ENCODE assay signal across 11 cellular contexts in genomic region chr19:7918615-7919421, GRCh38. TPM values are rescaled to one million over a fixed set of nuclear protein-coding genes. Genes with fewer than 3 reads are reported as not detected.
DNase-seq lines count a peak whose midpoint lies in the region; ATAC-seq and TF ChIP-seq lines count a peak whose summit lies in the region.
"Had no signal": no experiment of that assay in that cellular context is flagged by ENCODE, and none has a peak within 500 bp of the region (broad histone marks: within the 10 kb centered on the region; RNA-seq: fewer than 3 reads in every experiment).

No MANE protein-coding gene starts in this region.

- peak overlapping the region; percentile 99 for H3K4me3 Mint-ChIP-seq in T-helper 1 cell treated with Interleukin-12 subunit alpha and Interleukin-12 subunit beta and Interleukin-4 antibody, amounts not matched to agents 30 μg/mL and 1 μg/mL, for 36 hours

- H3K9me3 Mint-ChIP-seq in T-helper 1 cell treated with Interleukin-12 subunit alpha and Interleukin-12 subunit beta and Interleukin-4 antibody, amounts not matched to agents 30 μg/mL and 1 μg/mL, for 36 hours: no peaks in the 10 kb centered on the region

- peaks cover 29% of the 10 kb centered on the region for H3K27me3 Mint-ChIP-seq in T-helper 1 cell treated with Interleukin-12 subunit alpha and Interleukin-12 subunit beta and Interleukin-4 antibody, amounts not matched to agents 30 μg/mL and 1 μg/mL, for 36 hours (ENCODE audit: low read depth)

- no peak for TF ChIP-seq CTCF in psoas muscle (IDR thresholded peaks at IDR 0.05)

- ATAC-seq in psoas muscle (no peak), HG03025 (IDR thresholded peaks at IDR 0.05; ENCODE audit: low FRiP score, unreplicated experiment) (no peak)

- H3K4me3 ChIP-seq in NT2/D1 (ENCODE audit: insufficient read length, low read depth) (no peak overlapping the region), duodenal mucosa (ENCODE audit: low read depth in 1 of 2, low read length in 2 of 2) (peak overlapping the region; percentile 66 to 75), psoas muscle (peak overlapping the region; percentile 82)

- H3K4me1 Mint-ChIP-seq in T-helper 1 cell treated with Interleukin-12 subunit alpha and Interleukin-12 subunit beta and Interleukin-4 antibody, amounts not matched to agents 30 μg/mL and 1 μg/mL, for 36 hours (ENCODE audit: low read depth): peaks cover 28% of the 10 kb centered on the region

- peaks cover 6% of the 10 kb centered on the region for H3K36me3 Mint-ChIP-seq in T-helper 1 cell treated with Interleukin-12 subunit alpha and Interleukin-12 subunit beta and Interleukin-4 antibody, amounts not matched to agents 30 μg/mL and 1 μg/mL, for 36 hours (ENCODE audit: low read depth)

- H3K36me3 ChIP-seq in NT2/D1 (ENCODE audit: insufficient read depth, insufficient read length, low read length) (peaks cover 25% of the 10 kb centered on the region), duodenal mucosa (ENCODE audit: control insufficient read depth in 1 of 2, insufficient read depth in 2 of 2, low read length in 2 of 2) (peaks cover 9 to 11% of the 10 kb centered on the region in 2 donors), psoas muscle (ENCODE audit: insufficient read depth in 1 of 2, low read depth in 1 of 2) (peaks cover 3 to 15% of the 10 kb centered on the region in 2 donors)

- H3K27ac ChIP-seq in duodenal mucosa (ENCODE audit: low read depth, low read length): no peak overlapping the region
- peak overlapping the region; percentile 74 for H3K27ac ChIP-seq in psoas muscle

- H3K27me3 ChIP-seq in NT2/D1 (ENCODE audit: insufficient read depth, insufficient read length) (peaks cover 36% of the 10 kb centered on the region), duodenal mucosa (ENCODE audit: control insufficient read depth in 1 of 2, insufficient read depth in 2 of 2, low read length in 2 of 2) (peaks cover 25 to 27% of the 10 kb centered on the region in 2 donors), psoas muscle (ENCODE audit: insufficient read depth in 3 of 3, low read length in 2 of 3) (peaks cover 0 to 14% (median 5%) of the 10 kb centered on the region in 3 donors)

- no peak for DNase-seq in T-helper 1 cell
- DNase-seq in NT2/D1 (ENCODE audit: low read depth, low spot score): no peak
- DNase-seq in psoas muscle: no peak
- DNase-seq in iPS-NIHi11 (ENCODE audit: low spot score): no peak
- no peak for DNase-seq in DMS 273 (lab: John Stamatoyannopoulos, UW; ENCODE audit: unreplicated experiment)
- DNase-seq: kidney glomerular epithelial cell, NCI-H1105 treated with DMSO at 0.1 percent for 48 hours had no signal

- H3K27ac Mint-ChIP-seq in T-helper 1 cell treated with Interleukin-12 subunit alpha and Interleukin-12 subunit beta and Interleukin-4 antibody, amounts not matched to agents 30 μg/mL and 1 μg/mL, for 36 hours: no peak overlapping the region

- intact Hi-C loops in psoas muscle (cut with DNase I): no loop called here

- H3K9ac ChIP-seq in NT2/D1 (ENCODE audit: insufficient read length, low read depth) (peak overlapping the region; percentile 10), duodenal mucosa (ENCODE audit: low read depth in 1 of 2, low read length in 2 of 2) (peak overlapping the region; percentile 44 to 62)

- H3K9me3 ChIP-seq in NT2/D1 (ENCODE audit: insufficient read depth, low read length) (peaks cover 4% of the 10 kb centered on the region; the same call in 1 of the 2 replicates), duodenal mucosa (ENCODE audit: control insufficient read depth in 1 of 2, low read length in 2 of 2) (no peaks in the 10 kb centered on the region), psoas muscle (no peaks in the 10 kb centered on the region)
- H3K9me3 ChIP-seq: A549 had no signal

- 44 to 47% (median 44%) methylated on average over 41 to 42 of the region's 42 CpGs for WGBS in psoas muscle, 3 donors

- H3K4me1 ChIP-seq in NT2/D1 (ENCODE audit: insufficient read depth, insufficient read length): peaks cover 22% of the 10 kb centered on the region
- H3K4me1 ChIP-seq in duodenal mucosa (ENCODE audit: control insufficient read depth in 1 of 2, insufficient read depth in 2 of 2, low read length in 2 of 2): peaks cover 27 to 42% of the 10 kb centered on the region in 2 donors
- H3K4me1 ChIP-seq in psoas muscle: peaks cover 24% of the 10 kb centered on the region

RNA-seq across cellular contexts. Expression of gene SNAPC2, which starts 1.3 kb away (rescaled TPM):
- 1 to 10 TPM; 4.6 to 8.7 (median 6.7) TPM for total RNA-seq in psoas muscle
- 10 to 100 TPM in 2 of 3 donors, 1 to 10 TPM in 1; 8.4 to 16.0 (median 10.2) TPM for polyA plus RNA-seq in psoas muscle

RNA-seq across cellular contexts. Expression of gene TGFBR3L, which starts 4.2 kb away (rescaled TPM):
- total RNA-seq in psoas muscle: 10 to 100 TPM in 1 of 4 donors, 1 to 10 TPM in 3; 4.5 to 13.0 (median 7.5) TPM
- 1 to 10 TPM; 1.2 to 1.5 (median 1.3) TPM for polyA plus RNA-seq in psoas muscle

RNA-seq across cellular contexts. Expression of gene CTXN1, which starts 7.1 kb away (rescaled TPM):
- total RNA-seq in psoas muscle: under 1 TPM in 1 of 4 donors, not detected in 3; 0.30 TPM
- polyA plus RNA-seq in psoas muscle: under 1 TPM in 2 of 3 donors, not detected in 1; 0.04 to 0.25 TPM

RNA-seq across cellular contexts. Expression of gene MAP2K7, which starts 15.1 kb away (rescaled TPM):
- 10 to 100 TPM; 42.7 to 72.5 (median 55.5) TPM for total RNA-seq in psoas muscle
- polyA plus RNA-seq in psoas muscle: 10 to 100 TPM; 35.4 to 43.9 (median 40.0) TPM

RNA-seq across cellular contexts. Expression of gene TIMM44, which starts 24.6 kb away (rescaled TPM):
- total RNA-seq in psoas muscle: 10 to 100 TPM; 67.0 to 95.8 (median 80.0) TPM
- 100 to 1,000 TPM in 2 of 3 donors, 10 to 100 TPM in 1; 95.1 to 173 (median 119) TPM for polyA plus RNA-seq in psoas muscle
